12 cellular contexts compared by ENCODE assay signal in the genomic region with DNA sequence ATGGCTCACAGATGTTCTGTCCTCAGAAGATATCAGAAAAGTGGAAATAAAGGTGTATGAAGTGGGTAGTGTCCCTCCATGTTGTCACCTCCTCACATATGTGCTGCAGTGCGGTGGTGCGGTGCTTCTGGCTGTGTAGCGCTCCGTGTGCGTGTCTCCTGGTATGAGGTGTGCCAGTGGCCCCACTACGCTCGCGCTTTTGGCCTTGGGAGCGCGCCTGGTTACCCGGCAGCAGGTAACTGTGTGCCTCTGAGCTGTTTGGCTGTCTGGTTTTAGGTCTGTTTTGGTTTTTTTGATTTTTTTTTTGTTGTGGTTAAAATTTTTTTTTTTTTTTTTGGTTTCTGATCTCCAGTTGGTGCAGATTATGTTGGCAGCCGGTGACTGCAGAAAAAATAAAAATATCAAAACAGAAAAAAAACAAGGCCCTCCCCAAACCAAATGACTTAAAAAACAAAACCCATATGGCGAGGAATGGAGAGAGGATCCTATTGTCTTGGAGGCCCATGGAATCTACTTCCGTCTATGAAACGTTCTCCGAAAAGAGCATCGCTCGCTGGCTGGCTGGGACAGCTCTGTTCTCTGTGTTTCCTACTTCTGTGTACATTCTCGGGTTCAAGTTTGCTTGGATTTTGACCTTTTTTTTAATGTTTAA. TPM values are rescaled to one million over a fixed set of nuclear protein-coding genes. Genes with fewer than 3 reads are reported as not detected.
A peak's percentile ranks its signal among the peaks of the same experiment; 100 is the strongest.
DNase-seq lines count a peak whose midpoint lies in the region; ATAC-seq, FAIRE-seq and TF ChIP-seq lines count a peak whose summit lies in the region.
"Had no signal": no experiment of that assay in that cellular context is flagged by ENCODE, and none has a peak within 500 bp of the region (broad histone marks: within the 10 kb centered on the region; RNA-seq: fewer than 3 reads in every experiment).

No MANE protein-coding gene starts in this region.

- H3K27me3 ChIP-seq in Panc1 (ENCODE audit: control insufficient read depth, insufficient read depth, low read length) = no peaks in the 10 kb centered on the region

- H3K36me3 Mint-ChIP-seq in CD14-positive monocyte (peaks cover 96 to 99% of the 10 kb centered on the region in 2 donors), mesothelial cell of epicardium (peaks cover 58% of the 10 kb centered on the region)

- no peak for FAIRE-seq in D721Med (lab: Jason Lieb, UNC)

- POLR2A ChIA-PET in Panc1 (lab: Charles Lee) = interaction anchor here (0.6 to 1.2 kb wide), 5 partner anchors 8 to 454 kb away, joined by 3 to 24 read pairs (median 3); partner anchors contain the start of gene ECH1

- H3K27ac Mint-ChIP-seq in CD14-positive monocyte (peak overlapping the region in 4 of 7 donors; percentile 6 to 65 (median 38)), mesothelial cell of epicardium (peak overlapping the region; percentile 56)

- DNase-seq in CD14-positive monocyte (ENCODE audit: low spot score) = no peak
- no peak for DNase-seq in Panc1 (ENCODE audit: low read depth, low spot score)
- peak; percentile 43 for DNase-seq in activated effector memory CD4-positive, alpha-beta T cell treated with Interleukin-2 at 50 U/mL for 16 hours
- no peak for DNase-seq in mesothelial cell of epicardium (ENCODE audit: low spot score in 2 of 2, unreplicated experiment in 2 of 2)
- DNase-seq in D721Med (ENCODE audit: insufficient read length, low spot score) = no peak
- DNase-seq in NCI-H2196 treated with DMSO at 0.1 percent for 48 hours (lab: John Stamatoyannopoulos, UW; ENCODE audit: unreplicated experiment) = no peak
- DNase-seq: NCI-H2029 had no signal

- CTCF ChIA-PET in Panc1 (lab: Charles Lee) = interaction anchor here (0.9 kb wide), 1 partner anchor 113 kb away, joined by 3 read pairs; no protein-coding TSS in a partner anchor

- H3K27ac ChIP-seq in Panc1 (ENCODE audit: low read length) = peak overlapping the region; percentile 80

- H3K27me3 Mint-ChIP-seq in CD14-positive monocyte (ENCODE audit: low read depth in 3 of 3) (peaks cover 0 to 2% (median 0%) of the 10 kb centered on the region in 3 donors), mesothelial cell of epicardium (ENCODE audit: low read depth) (no peaks in the 10 kb centered on the region)

- H3K9me3 Mint-ChIP-seq in CD14-positive monocyte (no peaks in the 10 kb centered on the region), mesothelial cell of epicardium (no peaks in the 10 kb centered on the region)

- H3K4me1 Mint-ChIP-seq in CD14-positive monocyte (no peaks in the 10 kb centered on the region), mesothelial cell of epicardium (peaks cover 30% of the 10 kb centered on the region)

- TF ChIP-seq CTCF in CD14-positive monocyte (IDR thresholded peaks at IDR 0.05) (no peak), Panc1 (IDR thresholded peaks at IDR 0.05) (no peak), mesothelial cell of epicardium (IDR thresholded peaks at IDR 0.05; ENCODE audit: unreplicated experiment) (no peak), D721Med (IDR thresholded peaks at IDR 0.05; ENCODE audit: insufficient read depth, missing control alignments) (no peak)

- BruUV-seq in Panc1 (replicated peaks; lab: Mats Ljungman, UMichigan) = TSS peak; percentile 7

- H3K36me3 ChIP-seq in Panc1 (ENCODE audit: control insufficient read depth, insufficient read depth, low read length) = peaks cover 92% of the 10 kb centered on the region

- H3K4me3 Mint-ChIP-seq in CD14-positive monocyte (no peak overlapping the region), mesothelial cell of epicardium (no peak overlapping the region)

- peaks cover 86% of the 10 kb centered on the region for H3K4me1 ChIP-seq in Panc1 (ENCODE audit: control insufficient read depth, insufficient read depth, low read length)

- intact Hi-C loops in CD14-positive monocyte (cut with micrococcal nuclease) (no loop called here), Panc1 (cut with micrococcal nuclease; ENCODE audit: unreplicated experiment) (no loop called here)

- H3K4me3 ChIP-seq in Panc1 (ENCODE audit: low read depth in 2 of 2, low read length in 2 of 2) = no peak overlapping the region
- H3K4me3 ChIP-seq: prostate gland had no signal

- H3K9me3 ChIP-seq in Panc1 (ENCODE audit: control insufficient read depth, insufficient read depth, low read depth, low read length) = no peaks in the 10 kb centered on the region
- H3K9me3 ChIP-seq: prostate gland had no signal

- in situ Hi-C loops in Panc1 (cut with HindIII; ENCODE audit: low pct_unique_long_range_greater_than_20kb, low sequenced_read_pairs) = loop anchor here (10.0 kb wide), 1 partner anchor 93 kb away; the partner anchor contains the start of genes MRPS12 and SARS2

- ATAC-seq in Panc1 (no peak), GM21515 (IDR thresholded peaks at IDR 0.05; ENCODE audit: unreplicated experiment) (no peak), GM19328 (IDR thresholded peaks at IDR 0.05; ENCODE audit: unreplicated experiment) (no peak)

RNA-seq across cellular contexts. Expression of gene HNRNPL, which starts 7.9 kb away (rescaled TPM):
- 10 to 100 TPM; 51.9 to 58.7 TPM for polyA plus RNA-seq in CD14-positive monocyte
- 749 TPM for total RNA-seq in Panc1 (2021; ENCODE audit: unreplicated experiment)
- polyA plus RNA-seq in Panc1 (2012; ENCODE audit: insufficient read length) = 460 TPM
- 423 to 443 TPM (median 425 TPM) in 3 replicates for total RNA-seq in mesothelial cell of epicardium

RNA-seq across cellular contexts. Expression of gene ECH1, which starts 10.3 kb away (rescaled TPM):
- polyA plus RNA-seq in CD14-positive monocyte = 100 to 1,000 TPM; 173 to 187 TPM
- 945 TPM for total RNA-seq in Panc1 (2021; ENCODE audit: unreplicated experiment)
- 2,203 TPM for polyA plus RNA-seq in Panc1 (2012; ENCODE audit: insufficient read length)
- total RNA-seq in mesothelial cell of epicardium = 79.5 to 91.4 TPM (median 85.9 TPM) in 3 replicates

RNA-seq across cellular contexts. Expression of gene LGALS4, which starts 29.2 kb away (rescaled TPM):
- not detected for polyA plus RNA-seq in CD14-positive monocyte
- total RNA-seq in Panc1 (2021; ENCODE audit: unreplicated experiment) (3.9 TPM), mesothelial cell of epicardium (1.4 to 3.0 TPM (median 1.6 TPM) in 3 replicates)
- polyA plus RNA-seq in Panc1 (2012; ENCODE audit: insufficient read length) = 7.6 TPM
- total RNA-seq: SK-MEL-5 had no signal

RNA-seq across cellular contexts. Expression of gene RINL, which starts 36.2 kb away (rescaled TPM):
- polyA plus RNA-seq in CD14-positive monocyte = 1 to 10 TPM; 4.1 to 7.2 TPM
- total RNA-seq in Panc1 (2021; ENCODE audit: unreplicated experiment) (1.3 TPM), mesothelial cell of epicardium (2.1 to 3.3 TPM (median 2.3 TPM) in 3 replicates)
- 1.6 TPM for polyA plus RNA-seq in Panc1 (2012; ENCODE audit: insufficient read length)

RNA-seq across cellular contexts. Expression of gene LGALS7B, which starts 52.9 kb away (rescaled TPM):
- not detected for polyA plus RNA-seq in CD14-positive monocyte
- total RNA-seq in Panc1 (2021; ENCODE audit: unreplicated experiment) (3.6 TPM), mesothelial cell of epicardium (1.2 TPM in 1 of 3 replicates, not detected in the others)
- polyA plus RNA-seq in Panc1 (2012; ENCODE audit: insufficient read length) = 8.1 TPM
- total RNA-seq: HT1080, SK-MEL-5 had no signal

Comparison
In these comparisons a context has a peak if more than half of its experiments do, and no peak if none do; other contexts are left out.
1. RNA of gene ECH1, which starts 10.3 kb away (total RNA-seq): 945 TPM in Panc1 (single experiment); 79.5 to 91.4 TPM in mesothelial cell of epicardium; every median in the first group is over 10 times any median in the second.